ENCODE assay signal across 1 cellular context in genomic region chr10:11337516-11337915, GRCh38.
TF ChIP-seq lines count a peak whose summit lies in the region.

No MANE protein-coding gene starts in this region.

TF ChIP-seq in GM23338, 12 proteins besides CTCF, POLR2A, EP300 and RAD21 (continued from another document):
- no peak for TF ChIP-seq ZNF462 (CRISPR knock-in tag; IDR thresholded peaks at IDR 0.05)
